8 cellular contexts compared by ENCODE assay signal in the genomic region with DNA sequence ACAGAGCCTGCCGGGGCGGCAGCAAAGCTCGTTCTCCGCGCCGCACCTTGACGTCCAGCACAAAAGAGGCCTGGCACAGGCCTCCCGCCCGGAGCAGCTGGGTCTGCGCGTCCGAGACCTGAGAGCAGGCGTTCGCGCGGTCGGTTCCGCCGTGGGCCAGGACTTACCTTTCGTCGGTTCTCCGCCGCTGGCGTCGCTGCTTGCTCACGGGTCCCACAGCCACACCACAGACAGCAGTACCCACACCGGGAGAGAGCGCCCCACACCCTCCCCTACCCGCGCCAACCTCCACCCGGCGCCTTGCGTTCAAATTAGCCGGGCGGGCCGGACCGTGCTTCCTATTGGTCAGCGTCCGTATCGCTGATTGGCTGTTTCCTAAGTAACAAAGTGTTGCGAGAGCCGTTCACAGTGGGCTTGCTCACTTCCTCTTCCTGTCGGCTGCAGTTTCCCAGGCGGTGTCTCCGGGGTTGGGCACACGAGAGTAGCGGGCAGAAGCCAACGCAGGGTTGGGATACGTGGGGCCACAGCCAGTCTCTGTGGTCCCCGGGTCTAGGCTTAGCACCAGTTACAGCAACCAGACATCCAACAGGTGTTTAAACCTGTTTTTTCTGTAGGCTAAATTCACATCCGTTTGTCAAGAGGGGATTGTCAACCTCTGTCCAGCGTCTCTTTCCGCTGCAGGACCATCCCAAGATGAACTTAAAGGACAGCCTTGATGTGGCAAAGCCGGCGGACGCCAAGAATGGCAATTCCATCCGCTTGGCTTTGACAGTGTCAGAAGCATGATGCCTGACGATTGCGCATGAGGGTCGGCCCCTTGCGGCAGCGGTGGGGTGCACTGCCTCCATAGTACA. TPM values are rescaled to one million over a fixed set of nuclear protein-coding genes. Genes with fewer than 3 reads are reported as not detected.
DNase-seq lines count a peak whose midpoint lies in the region; ATAC-seq, FAIRE-seq and TF ChIP-seq lines count a peak whose summit lies in the region.

A gene (minus strand): TSS at position 313 of the 854 bp plus-strand sequence. CDS start 11,429 bp downstream, outside the sequence.

- peak within 1 kb of the TSS in 1 of 2 experiments; percentile 19 for H3K14ac ChIP-seq in mesenchymal stem cell (ENCODE audit: low read length in 2 of 2)

- peaks cover 6% of the 10 kb centered on the region for H3K36me3 Mint-ChIP-seq in effector memory CD8-positive, alpha-beta T cell (ENCODE audit: insufficient read depth)

- H2BK12ac ChIP-seq in mesenchymal stem cell (ENCODE audit: low read length in 2 of 2), result peak within 1 kb of the TSS in 1 of 2 experiments; percentile 68

- peak within 1 kb of the TSS; percentile 80 for H2AFZ ChIP-seq in mesenchymal stem cell (ENCODE audit: low read depth, low read length)

- H3K9me3 Mint-ChIP-seq in effector memory CD8-positive, alpha-beta T cell, result no peaks in the 10 kb centered on the region

- peak within 1 kb of the TSS; percentile 87 to 99 for H3K4ac ChIP-seq in mesenchymal stem cell (ENCODE audit: low read depth in 1 of 2, low read length in 2 of 2)

- POLR2A ChIA-PET in activated CD8-positive, alpha-beta memory T cell treated with anti-CD3 and anti-CD28 coated beads for 36 hours (lab: Charles Lee), result no interaction called here

- no peaks in the 10 kb centered on the region for H3K36me3 ChIP-seq in mesenchymal stem cell (ENCODE audit: control insufficient read depth in 1 of 2, insufficient read depth in 2 of 2, low read depth in 1 of 2, low read length in 2 of 2)

- peak; percentile 99 for ATAC-seq in effector memory CD8-positive, alpha-beta T cell (replicated peaks)

- no peak for TF ChIP-seq CTCF in GM20000 (IDR thresholded peaks at IDR 0.05; ENCODE audit: extremely low read depth, missing control alignments)

- H3K9ac ChIP-seq in mesenchymal stem cell (ENCODE audit: low read length), result peak within 1 kb of the TSS; percentile 82

- no peaks in the 10 kb centered on the region for H3K27me3 Mint-ChIP-seq in effector memory CD8-positive, alpha-beta T cell

- 5% methylated on average over 62 of the region's 62 CpGs for WGBS in mesenchymal stem cell

- H3K4me2 ChIP-seq in mesenchymal stem cell (ENCODE audit: low read length, poor library complexity, severe bottlenecking), result peak within 1 kb of the TSS; percentile 79

- peak within 1 kb of the TSS; percentile 83 for H4K91ac ChIP-seq in mesenchymal stem cell (ENCODE audit: low read length)

- H3K4me1 ChIP-seq in mesenchymal stem cell (ENCODE audit: control insufficient read depth, insufficient read depth, low read depth, low read length), result peaks cover 6% of the 10 kb centered on the region

- H2BK5ac ChIP-seq in mesenchymal stem cell (ENCODE audit: low read depth, low read length, poor library complexity, severe bottlenecking), result no peak within 1 kb of the TSS

- no peaks in the 10 kb centered on the region for H3K9me3 ChIP-seq in mesenchymal stem cell (ENCODE audit: control insufficient read depth, low read length)

- peak within 1 kb of the TSS in 1 of 2 experiments; percentile 98 for H3K23ac ChIP-seq in mesenchymal stem cell (ENCODE audit: low read length in 2 of 2)

- no peak within 1 kb of the TSS for H2BK120ac ChIP-seq in mesenchymal stem cell (ENCODE audit: low read depth, low read length)

- peak within 1 kb of the TSS; percentile 43 for H3K27ac ChIP-seq in mesenchymal stem cell (ENCODE audit: low read length, poor library complexity, severe bottlenecking)

- peaks cover 6% of the 10 kb centered on the region in 2 donors for H3K4me1 Mint-ChIP-seq in effector memory CD8-positive, alpha-beta T cell (ENCODE audit: low read depth in 2 of 2)

- H4K8ac ChIP-seq in mesenchymal stem cell (ENCODE audit: low read length), result peak within 1 kb of the TSS; percentile 99

- CTCF ChIA-PET in activated CD8-positive, alpha-beta memory T cell treated with anti-CD3 and anti-CD28 coated beads for 36 hours (lab: Charles Lee), result interaction anchor here (0.6 to 1.3 kb wide), 2 partner anchors 28 to 173 kb away, joined by 3 read pairs; no protein-coding TSS in a partner anchor

- H2AK5ac ChIP-seq in mesenchymal stem cell (ENCODE audit: low read length, severe bottlenecking), result peak within 1 kb of the TSS; percentile 4

- no peaks in the 10 kb centered on the region for H3K27me3 ChIP-seq in mesenchymal stem cell (ENCODE audit: control insufficient read depth in 1 of 2, insufficient read depth in 1 of 2, low read length in 2 of 2)

- H2BK15ac ChIP-seq in mesenchymal stem cell (ENCODE audit: low read depth, poor library complexity, severe bottlenecking), result no peak within 1 kb of the TSS

- H3K79me1 ChIP-seq in mesenchymal stem cell (replicated peaks; ENCODE audit: low read length, poor library complexity, severe bottlenecking), result peaks cover 5% of the 10 kb centered on the region

- DNase-seq in COR-L47 (lab: John Stamatoyannopoulos, UW) (peak; percentile 96), GM20000 (ENCODE audit: low spot score) (peak; percentile 97), HTR-8/SVneo (ENCODE audit: insufficient read length, low spot score) (peak; percentile 100), NOMO-1 treated with DMSO at 0.1 percent for 48 hours (lab: John Stamatoyannopoulos, UW; ENCODE audit: unreplicated experiment) (peak; percentile 97), mesenchymal stem cell (peak; percentile 95)
- peak; percentile 87 to 88 (median 88) for DNase-seq in effector memory CD8-positive, alpha-beta T cell
- peak; percentile 71 for DNase-seq in stimulated activated CD8-positive, alpha-beta memory T cell treated with anti-CD3 and anti-CD28 coated beads, Interleukin-12 subunit alpha, Interleukin-12 subunit beta, amount 100 ng/mL, for 24 hours (ENCODE audit: extremely low read depth)

- peak within 1 kb of the TSS; percentile 74 to 80 for H3K18ac ChIP-seq in mesenchymal stem cell (ENCODE audit: low read depth in 1 of 2, low read length in 2 of 2)

- peak; percentile 95 for FAIRE-seq in HTR-8/SVneo (lab: Jason Lieb, UNC)

- H3K27ac Mint-ChIP-seq in effector memory CD8-positive, alpha-beta T cell, result peak within 1 kb of the TSS; percentile 83 to 92

- H3K4me3 Mint-ChIP-seq in effector memory CD8-positive, alpha-beta T cell, result peak within 1 kb of the TSS; percentile 87 to 91

- H3K4me3 ChIP-seq in mesenchymal stem cell (ENCODE audit: insufficient read depth in 1 of 2, low read depth in 1 of 2, low read length in 2 of 2), result peak within 1 kb of the TSS; percentile 88 to 95

RNA-seq across cellular contexts. Expression of the gene that starts here (rescaled TPM):
- total RNA-seq in activated CD8-positive, alpha-beta memory T cell treated with anti-CD3 and anti-CD28 coated beads for 36 hours, result 10 to 100 TPM; 34.1 to 35.7 TPM
- 1.9 TPM for polyA plus RNA-seq in mesenchymal stem cell (2013, experiment 1 of 2)
- 1.6 TPM for polyA plus RNA-seq in mesenchymal stem cell (2013, experiment 2 of 2)

Comparison
In these comparisons a context has a peak if more than half of its experiments do, and no peak if none do; other contexts are left out.
1. Peak in every context shown above with its lines: DNase-seq, ATAC-seq, H3K4me3 ChIP-seq and H3K27ac ChIP-seq.